In the genomic region with DNA sequence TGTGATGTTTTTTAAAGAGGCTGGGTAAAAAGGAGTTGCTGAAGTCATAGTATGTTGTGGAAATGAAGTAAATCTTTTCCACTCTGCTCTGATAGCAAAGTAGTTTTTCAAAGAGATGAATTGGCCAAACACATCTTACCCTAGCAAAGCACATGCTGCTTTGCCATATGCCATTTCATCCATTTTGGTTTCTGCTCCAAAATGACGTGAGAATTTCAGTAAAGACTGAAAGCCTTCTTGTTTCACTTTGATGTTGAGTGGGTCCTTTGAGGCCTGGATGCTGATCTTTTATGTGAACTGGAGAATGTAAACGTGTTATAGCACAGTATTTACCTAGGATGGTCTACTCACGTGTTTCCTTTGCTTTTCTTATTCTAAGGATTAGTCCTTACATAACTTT, we compare ENCODE assay signal across 19 cellular contexts.
DNase-seq lines count a peak whose midpoint lies in the region; ATAC-seq and TF ChIP-seq lines count a peak whose summit lies in the region.
"Had no signal": no experiment of that assay in that cellular context is flagged by ENCODE, and none has a peak within 500 bp of the region (broad histone marks: within the 10 kb centered on the region; RNA-seq: fewer than 3 reads in every experiment).

No MANE protein-coding gene starts in this region.

- CTCF ChIA-PET in activated CD4-positive, alpha-beta T cell treated with anti-CD3 and anti-CD28 coated beads for 36 hours (lab: Charles Lee): interaction anchor here (1.0 kb wide), 1 partner anchor 116 kb away, joined by 4 read pairs; a partner anchor contains a TSS
- CTCF ChIA-PET in WTC11 (lab: Charles Lee): no interaction called here
- CTCF ChIA-PET in RWPE1 (lab: Yijun Ruan, JAX): no interaction called here

- H3K27ac Mint-ChIP-seq in activated CD4-positive, alpha-beta T cell treated with anti-CD3 and anti-CD28 coated beads for 36 hours: peak overlapping the region; percentile 59
- H3K27ac Mint-ChIP-seq in CD4-positive, CD25-positive, alpha-beta regulatory T cell: peak overlapping the region; percentile 14 to 82 (median 75)
- H3K27ac Mint-ChIP-seq in WTC11: peak overlapping the region; percentile 12; the same call in 1 of the 2 replicates
- H3K27ac Mint-ChIP-seq: B cell had no signal

- ATAC-seq in activated CD4-positive, alpha-beta T cell treated with anti-CD3 and anti-CD28 coated beads for 36 hours: peak; percentile 44
- no peak for ATAC-seq in CD4-positive, CD25-positive, alpha-beta regulatory T cell (ENCODE audit: low read depth in 2 of 2)
- ATAC-seq in WTC11: no peak
- ATAC-seq: CD8-positive, alpha-beta T cell had no signal

- H3K4me3 ChIP-seq in CD4-positive, CD25-positive, alpha-beta regulatory T cell (ENCODE audit: low read depth, low read length): peak overlapping the region; percentile 65
- H3K4me3 ChIP-seq: HAP-1, PC-9 had no signal

- intact Hi-C loops in activated CD4-positive, alpha-beta T cell treated with anti-CD3 and anti-CD28 coated beads for 36 hours (cut with DNase I, micrococcal nuclease): no loop called here

- no peaks in the 10 kb centered on the region for H3K9me3 ChIP-seq in CD4-positive, CD25-positive, alpha-beta regulatory T cell (ENCODE audit: control insufficient read depth in 2 of 2, low read length in 2 of 2)
- H3K9me3 ChIP-seq: HAP-1 had no signal

- peaks cover 6% of the 10 kb centered on the region for H3K4me1 Mint-ChIP-seq in activated CD4-positive, alpha-beta T cell treated with anti-CD3 and anti-CD28 coated beads for 36 hours
- H3K4me1 Mint-ChIP-seq in CD4-positive, CD25-positive, alpha-beta regulatory T cell: peaks cover 0 to 2% (median 0%) of the 10 kb centered on the region in 4 donors
- no peaks in the 10 kb centered on the region for H3K4me1 Mint-ChIP-seq in WTC11
- H3K4me1 Mint-ChIP-seq: B cell had no signal

- POLR2A ChIA-PET in activated CD4-positive, alpha-beta T cell treated with anti-CD3 and anti-CD28 coated beads for 36 hours (lab: Charles Lee): no interaction called here
- POLR2A ChIA-PET in WTC11 (lab: Charles Lee) (no interaction called here), RWPE1 (lab: Yijun Ruan, JAX; ENCODE audit: low non-redundant PET) (no interaction called here)

- no peaks in the 10 kb centered on the region for H3K27me3 ChIP-seq in CD4-positive, CD25-positive, alpha-beta regulatory T cell (ENCODE audit: control insufficient read depth, insufficient read depth, low read length)

- no peak overlapping the region for H3K4me3 Mint-ChIP-seq in activated CD4-positive, alpha-beta T cell treated with anti-CD3 and anti-CD28 coated beads for 36 hours
- H3K4me3 Mint-ChIP-seq in CD4-positive, CD25-positive, alpha-beta regulatory T cell: peak overlapping the region in 2 of 4 donors; percentile 28 to 69
- no peak overlapping the region for H3K4me3 Mint-ChIP-seq in WTC11
- H3K4me3 Mint-ChIP-seq: B cell had no signal

- in situ Hi-C loops in GM13977 (cut with MboI; ENCODE audit: low pct_unique_long_range_greater_than_20kb, low sequenced_read_pairs, unreplicated experiment): no loop called here

- no peak for TF ChIP-seq CTCF in WTC11 (IDR thresholded peaks at IDR 0.05)
- TF ChIP-seq CTCF in GM13977 (IDR thresholded peaks at IDR 0.05; ENCODE audit: extremely low read depth, insufficient read depth, missing control alignments): no peak
- TF ChIP-seq CTCF in RWPE1 (conservative IDR thresholded peaks at IDR 0.05; ENCODE audit: low read depth): no peak

- no peaks in the 10 kb centered on the region for H3K9me3 Mint-ChIP-seq in activated CD4-positive, alpha-beta T cell treated with anti-CD3 and anti-CD28 coated beads for 36 hours (ENCODE audit: low read depth)
- peaks cover 0 to 2% (median 0%) of the 10 kb centered on the region in 7 donors for H3K9me3 Mint-ChIP-seq in CD4-positive, CD25-positive, alpha-beta regulatory T cell
- no peaks in the 10 kb centered on the region for H3K9me3 Mint-ChIP-seq in WTC11
- H3K9me3 Mint-ChIP-seq: CD8-positive, alpha-beta T cell had no signal

- DNase-seq in activated CD4-positive, alpha-beta T cell treated with anti-CD3 and anti-CD28 coated beads for 36 hours: no peak
- no peak for DNase-seq in activated CD4-positive, alpha-beta T cell treated with anti-CD3 and anti-CD28 coated beads, Interleukin-2, amount 50 U/mL, for 48 hours
- DNase-seq in CD4-positive, CD25-positive, alpha-beta regulatory T cell: peak in 1 of 3 donors; percentile 5
- DNase-seq in WTC11 (ENCODE audit: low spot score): no peak
- DNase-seq in cerebellar cortex (ENCODE audit: low spot score): peak; percentile 79
- DNase-seq in GM13977 (ENCODE audit: low spot score): no peak
- DNase-seq in dedifferentiated amniotic fluid mesenchymal stem cell (ENCODE audit: extremely low spot score): no peak
- no peak for DNase-seq in RWPE1 (ENCODE audit: low spot score)
- DNase-seq: CD8-positive, alpha-beta T cell; DMS79; NCI-H1092; NCI-H1694; NCI-H510A treated with DMSO at 0.1 percent for 48 hours; NCI-H82; PC-9 had no signal

- peak overlapping the region; percentile 25 for H3K27ac ChIP-seq in CD4-positive, CD25-positive, alpha-beta regulatory T cell (ENCODE audit: insufficient read depth, low read length, poor library complexity, severe bottlenecking)
- no peak overlapping the region for H3K27ac ChIP-seq in RWPE1
- H3K27ac ChIP-seq: 22Rv1, KMS-11, PC-9 had no signal

- peaks cover 4% of the 10 kb centered on the region for H3K36me3 ChIP-seq in CD4-positive, CD25-positive, alpha-beta regulatory T cell (ENCODE audit: control insufficient read depth, insufficient read depth, low read length)

- H3K4me1 ChIP-seq in CD4-positive, CD25-positive, alpha-beta regulatory T cell (ENCODE audit: control insufficient read depth, insufficient read depth, low read length, poor library complexity, severe bottlenecking): no peaks in the 10 kb centered on the region

- H3K27me3 Mint-ChIP-seq in activated CD4-positive, alpha-beta T cell treated with anti-CD3 and anti-CD28 coated beads for 36 hours: no peaks in the 10 kb centered on the region
- H3K27me3 Mint-ChIP-seq in CD4-positive, CD25-positive, alpha-beta regulatory T cell: no peaks in the 10 kb centered on the region
- H3K27me3 Mint-ChIP-seq in WTC11 (ENCODE audit: low read depth): no peaks in the 10 kb centered on the region
- H3K27me3 Mint-ChIP-seq: B cell had no signal

- H3K36me3 Mint-ChIP-seq in activated CD4-positive, alpha-beta T cell treated with anti-CD3 and anti-CD28 coated beads for 36 hours (ENCODE audit: low read depth): peaks cover 18% of the 10 kb centered on the region
- peaks cover 39% of the 10 kb centered on the region for H3K36me3 Mint-ChIP-seq in CD4-positive, CD25-positive, alpha-beta regulatory T cell
- H3K36me3 Mint-ChIP-seq in WTC11: peaks cover 30% of the 10 kb centered on the region

TF ChIP-seq in WTC11, 78 proteins besides CTCF, POLR2A, EP300 and RAD21 (continues in another document):
- TF ChIP-seq ZNF219 (CRISPR knock-in tag; IDR thresholded peaks at IDR 0.05; ENCODE audit: borderline replicate concordance) (no peak), ETV6 (CRISPR knock-in tag; IDR thresholded peaks at IDR 0.05) (no peak), RORB (CRISPR knock-in tag; IDR thresholded peaks at IDR 0.05) (no peak), NFYB (CRISPR knock-in tag; conservative IDR thresholded peaks at IDR 0.05; ENCODE audit: low read depth) (no peak), ZNF416 (CRISPR knock-in tag; IDR thresholded peaks at IDR 0.05) (no peak), OVOL2 (CRISPR knock-in tag; IDR thresholded peaks at IDR 0.05; ENCODE audit: borderline replicate concordance) (no peak)
- TF ChIP-seq, protein P1, sequence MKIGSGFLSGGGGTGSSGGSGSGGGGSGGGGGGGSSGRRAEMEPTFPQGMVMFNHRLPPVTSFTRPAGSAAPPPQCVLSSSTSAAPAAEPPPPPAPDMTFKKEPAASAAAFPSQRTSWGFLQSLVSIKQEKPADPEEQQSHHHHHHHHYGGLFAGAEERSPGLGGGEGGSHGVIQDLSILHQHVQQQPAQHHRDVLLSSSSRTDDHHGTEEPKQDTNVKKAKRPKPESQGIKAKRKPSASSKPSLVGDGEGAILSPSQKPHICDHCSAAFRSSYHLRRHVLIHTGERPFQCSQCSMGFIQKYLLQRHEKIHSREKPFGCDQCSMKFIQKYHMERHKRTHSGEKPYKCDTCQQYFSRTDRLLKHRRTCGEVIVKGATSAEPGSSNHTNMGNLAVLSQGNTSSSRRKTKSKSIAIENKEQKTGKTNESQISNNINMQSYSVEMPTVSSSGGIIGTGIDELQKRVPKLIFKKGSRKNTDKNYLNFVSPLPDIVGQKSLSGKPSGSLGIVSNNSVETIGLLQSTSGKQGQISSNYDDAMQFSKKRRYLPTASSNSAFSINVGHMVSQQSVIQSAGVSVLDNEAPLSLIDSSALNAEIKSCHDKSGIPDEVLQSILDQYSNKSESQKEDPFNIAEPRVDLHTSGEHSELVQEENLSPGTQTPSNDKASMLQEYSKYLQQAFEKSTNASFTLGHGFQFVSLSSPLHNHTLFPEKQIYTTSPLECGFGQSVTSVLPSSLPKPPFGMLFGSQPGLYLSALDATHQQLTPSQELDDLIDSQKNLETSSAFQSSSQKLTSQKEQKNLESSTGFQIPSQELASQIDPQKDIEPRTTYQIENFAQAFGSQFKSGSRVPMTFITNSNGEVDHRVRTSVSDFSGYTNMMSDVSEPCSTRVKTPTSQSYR (CRISPR knock-in tag; IDR thresholded peaks at IDR 0.05): no peak
- TF ChIP-seq, protein P2, sequence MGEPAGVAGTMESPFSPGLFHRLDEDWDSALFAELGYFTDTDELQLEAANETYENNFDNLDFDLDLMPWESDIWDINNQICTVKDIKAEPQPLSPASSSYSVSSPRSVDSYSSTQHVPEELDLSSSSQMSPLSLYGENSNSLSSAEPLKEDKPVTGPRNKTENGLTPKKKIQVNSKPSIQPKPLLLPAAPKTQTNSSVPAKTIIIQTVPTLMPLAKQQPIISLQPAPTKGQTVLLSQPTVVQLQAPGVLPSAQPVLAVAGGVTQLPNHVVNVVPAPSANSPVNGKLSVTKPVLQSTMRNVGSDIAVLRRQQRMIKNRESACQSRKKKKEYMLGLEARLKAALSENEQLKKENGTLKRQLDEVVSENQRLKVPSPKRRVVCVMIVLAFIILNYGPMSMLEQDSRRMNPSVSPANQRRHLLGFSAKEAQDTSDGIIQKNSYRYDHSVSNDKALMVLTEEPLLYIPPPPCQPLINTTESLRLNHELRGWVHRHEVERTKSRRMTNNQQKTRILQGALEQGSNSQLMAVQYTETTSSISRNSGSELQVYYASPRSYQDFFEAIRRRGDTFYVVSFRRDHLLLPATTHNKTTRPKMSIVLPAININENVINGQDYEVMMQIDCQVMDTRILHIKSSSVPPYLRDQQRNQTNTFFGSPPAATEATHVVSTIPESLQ (CRISPR knock-in tag; IDR thresholded peaks at IDR 0.05): no peak

Comparison
In these comparisons a context has a peak if more than half of its experiments do, and no peak if none do; other contexts are left out.
1. H3K27ac Mint-ChIP-seq: peak in every context shown above with its lines; median percentile 75 in CD4-positive, CD25-positive, alpha-beta regulatory T cell; 59 in activated CD4-positive, alpha-beta T cell treated with anti-CD3 and anti-CD28 coated beads for 36 hours; 12 in WTC11.